Comparison of ENCODE assay signal across 21 cellular contexts in the genomic region with DNA sequence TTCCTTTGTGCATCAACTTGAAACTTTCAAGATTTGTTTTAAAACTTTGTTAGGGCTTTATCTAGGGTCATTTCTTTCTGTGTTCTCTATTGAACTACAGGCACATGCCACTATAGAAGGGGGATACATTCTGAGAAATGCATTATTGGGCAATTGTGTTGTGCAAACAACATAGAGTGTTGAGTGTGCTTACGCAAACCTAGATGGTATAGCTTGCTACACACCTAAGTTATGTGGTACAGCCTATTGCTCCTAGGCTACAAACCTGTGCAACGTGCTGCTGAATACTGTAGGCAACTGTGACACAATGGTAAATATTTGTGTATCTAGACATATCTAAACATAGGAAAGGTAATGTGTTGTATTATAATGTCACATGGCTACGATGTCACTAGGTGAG. TPM values are rescaled to one million over a fixed set of nuclear protein-coding genes. Genes with fewer than 3 reads are reported as not detected.
A peak's percentile ranks its signal among the peaks of the same experiment; 100 is the strongest.
DNase-seq lines count a peak whose midpoint lies in the region; ATAC-seq, FAIRE-seq and TF ChIP-seq lines count a peak whose summit lies in the region.
"Had no signal": no experiment of that assay in that cellular context is flagged by ENCODE, and none has a peak within 500 bp of the region (broad histone marks: within the 10 kb centered on the region; RNA-seq: fewer than 3 reads in every experiment).

No MANE protein-coding gene starts in this region.

- H3K27me3 ChIP-seq in dorsolateral prefrontal cortex = no peaks in the 10 kb centered on the region

- peaks cover 7 to 8% of the 10 kb centered on the region in 2 donors for H3K4me1 ChIP-seq in kidney (ENCODE audit: control insufficient read depth in 1 of 2, insufficient read depth in 1 of 2, low read depth in 1 of 2, low read length in 2 of 2)
- H3K4me1 ChIP-seq: SJSA1 had no signal

- DNase-seq in NOMO-1 treated with DMSO at 0.1 percent for 48 hours (lab: John Stamatoyannopoulos, UW; ENCODE audit: unreplicated experiment) (peak; percentile 1), NOMO-1 treated with dmso at 0.1 percent for 144 hours (lab: John Stamatoyannopoulos, UW; ENCODE audit: unreplicated experiment) (no peak), MV-4-11 (lab: John Stamatoyannopoulos, UW) (peak; percentile 34), dorsolateral prefrontal cortex (no peak), substantia nigra (lab: John Stamatoyannopoulos, UW) (no peak), DMS 273 (lab: John Stamatoyannopoulos, UW; ENCODE audit: unreplicated experiment) (no peak), kidney (no peak)
- DNase-seq: KG1, NCI-H1092 treated with DMSO at 0.1 percent for 48 hours, NCI-H146, NCI-H2081 treated with DMSO at 0.1 percent for 48 hours, NCI-H510A, NCI-H748 treated with DMSO at 0.1 percent for 48 hours, PC-9, SW 1271 had no signal

- ATAC-seq in HG02763 (IDR thresholded peaks at IDR 0.05; ENCODE audit: unreplicated experiment) = no peak
- ATAC-seq: GM12878 had no signal

- FAIRE-seq in kidney (lab: Jason Lieb, UNC) = no peak
- FAIRE-seq: GM12878, H54 had no signal

- H3K27ac ChIP-seq in dorsolateral prefrontal cortex = peak overlapping the region in 57 of 59 donors; percentile 37 to 99 (median 93)
- peak overlapping the region; percentile 98 for H3K27ac ChIP-seq in substantia nigra (ENCODE audit: low read depth, low read length, poor library complexity, severe bottlenecking)
- H3K27ac ChIP-seq in kidney (ENCODE audit: low read depth in 2 of 2, low read length in 2 of 2) = no peak overlapping the region
- H3K27ac ChIP-seq: 22Rv1, PC-9, RWPE1, SJSA1 had no signal

- H3K9ac ChIP-seq in kidney (ENCODE audit: low read length in 2 of 2) = no peak overlapping the region

- TF ChIP-seq CTCF in dorsolateral prefrontal cortex (IDR thresholded peaks at IDR 0.05 in 54 of 56, conservative IDR thresholded peaks at IDR 0.05 in 2 of 56; ENCODE audit: low read depth in 1 of 56, partially characterized antibody in 56 of 56) (no peak), kidney (IDR thresholded peaks at IDR 0.05; ENCODE audit: borderline replicate concordance, extremely low read depth, insufficient read depth) (no peak)

- H3K4me3 ChIP-seq in dorsolateral prefrontal cortex = no peak overlapping the region
- no peak overlapping the region for H3K4me3 ChIP-seq in kidney (ENCODE audit: low read length in 2 of 2)
- H3K4me3 ChIP-seq: GM12878, PC-9, SJSA1 had no signal

- H3K36me3 ChIP-seq in kidney (ENCODE audit: control insufficient read depth in 1 of 2, insufficient read depth in 2 of 2, low read length in 2 of 2) = no peaks in the 10 kb centered on the region
- H3K36me3 ChIP-seq: SJSA1 had no signal

- H3K9me3 ChIP-seq in kidney (ENCODE audit: control insufficient read depth in 1 of 2, low read length in 2 of 2) = no peaks in the 10 kb centered on the region
- H3K9me3 ChIP-seq: SJSA1 had no signal

- intact Hi-C loops in dorsolateral prefrontal cortex (cut with DNase I) = no loop called here
- intact Hi-C loops in kidney (cut with DNase I) = no loop called here

RNA-seq across cellular contexts. Expression of a gene that starts 33.0 kb away (rescaled TPM):
- total RNA-seq in dorsolateral prefrontal cortex (100 to 1,000 TPM in 101 of 120 experiments, 10 to 100 TPM in 19; 73.4 to 179 (median 116) TPM), kidney (123 TPM)
- polyA plus RNA-seq in kidney (ENCODE audit: insufficient read depth, low read depth, low replicate concordance) = 55.5 TPM

Comparison
In these comparisons a context has a peak if more than half of its experiments do, and no peak if none do; other contexts are left out.
1. DNase-seq: peak in NOMO-1 treated with DMSO at 0.1 percent for 48 hours (single experiment) and MV-4-11 (single experiment); none in NOMO-1 treated with dmso at 0.1 percent for 144 hours (single experiment), dorsolateral prefrontal cortex (0 of 10), substantia nigra (0 of 49), DMS 273 (single experiment) and kidney (single experiment).
2. H3K27ac ChIP-seq: peak in dorsolateral prefrontal cortex (57 of 59) and substantia nigra (single experiment); none in kidney (0 of 2).